8 cellular contexts compared by ENCODE assay signal in genomic region chr12:49538740-49539403, GRCh38.
DNase-seq lines count a peak whose midpoint lies in the region; ATAC-seq lines count a peak whose summit lies in the region.

KCNH3 (plus strand) TSS chr12:49539030; CDS start chr12:49539417, 387 bp downstream.

- ATAC-seq in HG02885 (IDR thresholded peaks at IDR 0.05; ENCODE audit: poor library complexity, unreplicated experiment) (peak; percentile 77), GM21576 (IDR thresholded peaks at IDR 0.05; ENCODE audit: unreplicated experiment) (no peak)

- DNase-seq in ELR (ENCODE audit: low read depth) = peak; percentile 76
- DNase-seq in NCI-H2196 treated with DMSO at 0.1 percent for 48 hours (lab: John Stamatoyannopoulos, UW; ENCODE audit: unreplicated experiment) = peak; percentile 65
- DNase-seq in activated CD4-positive, alpha-beta T cell treated with anti-CD3 and anti-CD28 coated beads for 1 hour = peak; percentile 81
- peak; percentile 73 for DNase-seq in cerebellar cortex (ENCODE audit: low spot score)
- peak; percentile 58 for DNase-seq in kidney tubule cell (ENCODE audit: low spot score)
- DNase-seq in stimulated activated CD4-positive, alpha-beta T cell treated with anti-CD3 and anti-CD28 coated beads, Interleukin-1b, Interleukin-23, amount 100 ng/mL, for 1 hour (ENCODE audit: low read depth in 2 of 2) = peak; percentile 52 to 83
